Comparison of ENCODE assay signal across 15 cellular contexts in the genomic region with DNA sequence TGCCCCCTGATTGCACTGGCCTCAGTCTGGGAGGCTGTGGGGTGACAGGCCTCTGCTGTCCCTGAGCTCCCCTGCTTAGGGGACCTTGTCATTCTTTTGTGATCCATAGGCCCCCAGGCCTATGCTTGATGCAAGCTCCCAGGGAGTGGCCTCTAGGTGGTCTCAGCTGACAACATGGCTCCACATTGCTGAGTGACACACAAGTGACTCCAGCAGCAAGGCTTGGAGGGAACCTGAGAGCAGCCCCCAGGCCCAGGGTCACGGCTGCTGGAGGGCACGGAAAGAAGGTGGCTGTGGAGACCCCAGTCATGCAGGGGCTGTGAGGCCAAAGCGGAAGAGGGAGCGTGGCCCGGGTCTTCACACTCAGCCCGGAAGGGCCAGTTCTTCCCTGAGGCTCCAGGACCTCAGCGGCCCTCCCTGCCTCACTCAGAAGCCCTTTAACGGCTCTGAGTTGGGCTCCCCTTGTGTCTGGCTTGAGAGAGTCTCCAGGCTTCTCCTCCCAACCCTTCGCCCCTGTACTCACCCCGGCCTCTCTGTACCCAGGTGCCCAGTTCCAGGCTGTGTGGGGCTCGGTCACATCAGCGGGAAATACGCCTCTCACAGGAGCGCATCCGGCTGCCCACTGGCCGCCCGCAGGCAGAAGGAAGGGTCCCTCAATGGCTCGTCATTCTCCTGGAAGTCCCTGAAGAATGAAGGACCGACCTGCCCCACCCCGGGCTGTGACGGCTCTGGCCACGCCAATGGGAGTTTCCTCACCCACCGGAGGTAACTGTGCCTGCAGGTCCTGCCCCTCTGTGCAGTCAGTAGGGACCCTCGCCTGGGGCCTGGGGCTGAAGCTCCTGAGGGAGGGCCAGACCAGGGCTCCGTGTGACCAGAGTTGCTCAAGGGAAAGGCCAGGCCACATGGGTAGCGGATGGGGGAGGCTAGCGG. TPM values are rescaled to one million over a fixed set of nuclear protein-coding genes. Genes with fewer than 3 reads are reported as not detected.
DNase-seq lines count a peak whose midpoint lies in the region; ATAC-seq and TF ChIP-seq lines count a peak whose summit lies in the region.
"Had no signal": no experiment of that assay in that cellular context is flagged by ENCODE, and none has a peak within 500 bp of the region (broad histone marks: within the 10 kb centered on the region; RNA-seq: fewer than 3 reads in every experiment).

No MANE protein-coding gene starts in this region.

- no peak overlapping the region for H3K27ac ChIP-seq in right lobe of liver
- no peak overlapping the region for H3K27ac ChIP-seq in GM23248
- H3K27ac ChIP-seq: BLaER1 had no signal

- no peak overlapping the region for H3K4me2 ChIP-seq in GM23248 (ENCODE audit: unreplicated experiment)
- H3K4me2 ChIP-seq: BLaER1 had no signal

- DNase-seq in natural killer cell treated with Interleukin-12 subunit alpha and Interleukin-12 subunit beta and Interleukin-15 and Interleukin-18, amount 100 ng/mL, for 72 hours (ENCODE audit: low spot score) = no peak
- no peak for DNase-seq in natural killer cell
- DNase-seq in glutamatergic neuron = peak; percentile 16
- peak in 2 of 3 donors; percentile 11 to 47 for DNase-seq in right lobe of liver
- no peak for DNase-seq in GM23248
- DNase-seq in NCI-H748 (lab: John Stamatoyannopoulos, UW; ENCODE audit: unreplicated experiment) = no peak
- DNase-seq in HEK293T (ENCODE audit: extremely low spot score) = no peak
- DNase-seq: MV-4-11, NCI-H1417 treated with DMSO at 0.1 percent for 48 hours, NCI-H1930, NCI-H526 treated with DMSO at 0.1 percent for 48 hours had no signal

- H3K9me2 ChIP-seq in GM23248 (ENCODE audit: insufficient read depth) = no peaks in the 10 kb centered on the region

- CTCF ChIA-PET in HEK293T (lab: Yijun Ruan, JAX) = no interaction called here

- POLR2A ChIA-PET in HEK293T (lab: Yijun Ruan, JAX) = no interaction called here

- H3K27ac Mint-ChIP-seq in natural killer cell treated with Interleukin-12 subunit alpha and Interleukin-12 subunit beta and Interleukin-15 and Interleukin-18, amount 100 ng/mL, for 72 hours = no peak overlapping the region
- H3K27ac Mint-ChIP-seq in natural killer cell (no peak overlapping the region), glutamatergic neuron (ENCODE audit: unreplicated experiment) (no peak overlapping the region)

- no peaks in the 10 kb centered on the region for H3K9me3 ChIP-seq in right lobe of liver
- H3K9me3 ChIP-seq in GM23248 (ENCODE audit: low read depth) = no peaks in the 10 kb centered on the region
- H3K9me3 ChIP-seq: BLaER1 had no signal

- no peak for TF ChIP-seq POLR2A in right lobe of liver (IDR thresholded peaks at IDR 0.05)

- H3K79me2 ChIP-seq in GM23248 (ENCODE audit: insufficient read depth) = no peaks in the 10 kb centered on the region

- H3K27me3 Mint-ChIP-seq in natural killer cell treated with Interleukin-12 subunit alpha and Interleukin-12 subunit beta and Interleukin-15 and Interleukin-18, amount 100 ng/mL, for 72 hours = peaks cover 0 to 4% of the 10 kb centered on the region in 2 donors
- H3K27me3 Mint-ChIP-seq in natural killer cell (ENCODE audit: low read depth in 2 of 2) (no peaks in the 10 kb centered on the region), glutamatergic neuron (ENCODE audit: unreplicated experiment) (peaks cover 27% of the 10 kb centered on the region)

- 87% methylated on average over 11 of the region's 27 CpGs for WGBS in right lobe of liver (ENCODE audit: insufficient coverage, low coverage, low lambda C conversion rate, missing lambda C conversion rate)
- WGBS in GM23248 (ENCODE audit: low coverage in 1 of 2, low lambda C conversion rate in 2 of 2, missing lambda C conversion rate in 2 of 2), 2 experiments = 86 to 91% methylated on average over 24 to 27 of the region's 27 CpGs

- no peaks in the 10 kb centered on the region for H3K9me3 Mint-ChIP-seq in natural killer cell treated with Interleukin-12 subunit alpha and Interleukin-12 subunit beta and Interleukin-15 and Interleukin-18, amount 100 ng/mL, for 72 hours
- H3K9me3 Mint-ChIP-seq in natural killer cell (no peaks in the 10 kb centered on the region), glutamatergic neuron (ENCODE audit: unreplicated experiment) (peaks cover 26% of the 10 kb centered on the region)
- H3K9me3 Mint-ChIP-seq: CD8-positive, alpha-beta memory T cell had no signal

- in situ Hi-C loops in GM23248 (cut with MboI) = no loop called here

- H3K36me3 ChIP-seq in right lobe of liver = no peaks in the 10 kb centered on the region
- H3K36me3 ChIP-seq in GM23248 (ENCODE audit: low read depth) = no peaks in the 10 kb centered on the region
- H3K36me3 ChIP-seq: BLaER1 had no signal

- H3F3A ChIP-seq in GM23248 (ENCODE audit: insufficient read depth) = no peaks in the 10 kb centered on the region

- H3K4me1 ChIP-seq in right lobe of liver (peaks cover 0 to 21% (median 7%) of the 10 kb centered on the region in 4 donors), GM23248 (ENCODE audit: insufficient read depth) (no peaks in the 10 kb centered on the region)

- H3K4me3 ChIP-seq in right lobe of liver (no peak overlapping the region), GM23248 (no peak overlapping the region)
- H3K4me3 ChIP-seq: BLaER1, GM12878 had no signal

- H4K20me1 ChIP-seq in GM23248 (ENCODE audit: insufficient read depth) = no peaks in the 10 kb centered on the region
- H4K20me1 ChIP-seq: BLaER1 had no signal

- H3K9ac ChIP-seq in GM23248 = no peak overlapping the region
- H3K9ac ChIP-seq: BLaER1 had no signal

- no peak overlapping the region for H2AFZ ChIP-seq in GM23248

- H3K4me1 Mint-ChIP-seq in natural killer cell treated with Interleukin-12 subunit alpha and Interleukin-12 subunit beta and Interleukin-15 and Interleukin-18, amount 100 ng/mL, for 72 hours (ENCODE audit: low read depth in 2 of 2) = no peaks in the 10 kb centered on the region
- H3K4me1 Mint-ChIP-seq in natural killer cell = peaks cover 0 to 7% of the 10 kb centered on the region in 2 donors
- H3K4me1 Mint-ChIP-seq in glutamatergic neuron (ENCODE audit: low read depth, unreplicated experiment) = peaks cover 2% of the 10 kb centered on the region

- no peaks in the 10 kb centered on the region for H3K36me3 Mint-ChIP-seq in natural killer cell treated with Interleukin-12 subunit alpha and Interleukin-12 subunit beta and Interleukin-15 and Interleukin-18, amount 100 ng/mL, for 72 hours
- H3K36me3 Mint-ChIP-seq in natural killer cell = no peaks in the 10 kb centered on the region
- peaks cover 19% of the 10 kb centered on the region for H3K36me3 Mint-ChIP-seq in glutamatergic neuron (ENCODE audit: unreplicated experiment)
- H3K36me3 Mint-ChIP-seq: CD8-positive, alpha-beta memory T cell had no signal

- no peaks in the 10 kb centered on the region for H3K27me3 ChIP-seq in right lobe of liver
- H3K27me3 ChIP-seq in GM23248 (replicated peaks; ENCODE audit: insufficient read depth) = peaks cover 11% of the 10 kb centered on the region; the same call in 1 of the 2 replicates

- H3K4me3 Mint-ChIP-seq in natural killer cell treated with Interleukin-12 subunit alpha and Interleukin-12 subunit beta and Interleukin-15 and Interleukin-18, amount 100 ng/mL, for 72 hours = no peak overlapping the region
- H3K4me3 Mint-ChIP-seq in natural killer cell = no peak overlapping the region
- H3K4me3 Mint-ChIP-seq in glutamatergic neuron (ENCODE audit: unreplicated experiment) = no peak overlapping the region
- H3K4me3 Mint-ChIP-seq: CD8-positive, alpha-beta memory T cell had no signal

- intact Hi-C loops in natural killer cell (cut with micrococcal nuclease) (no loop called here), right lobe of liver (cut with DNase I) (no loop called here)

- peak; percentile 39 to 41 for ATAC-seq in natural killer cell treated with Interleukin-12 subunit alpha and Interleukin-12 subunit beta and Interleukin-15 and Interleukin-18, amount 100 ng/mL, for 72 hours
- ATAC-seq in natural killer cell = no peak
- ATAC-seq in right lobe of liver = no peak
- ATAC-seq: PC-3 had no signal

- TF ChIP-seq CTCF in natural killer cell (IDR thresholded peaks at IDR 0.05) (no peak), glutamatergic neuron (IDR thresholded peaks at IDR 0.05; ENCODE audit: partially characterized antibody, unreplicated experiment) (no peak), right lobe of liver (IDR thresholded peaks at IDR 0.05) (no peak)

TF ChIP-seq in HEK293T, 16 proteins besides CTCF, POLR2A, EP300 and RAD21:
- TF ChIP-seq FOXM1 (IDR thresholded peaks at IDR 0.05; ENCODE audit: borderline replicate concordance) (no peak), ARNT (IDR thresholded peaks at IDR 0.05) (no peak), SUZ12 (IDR thresholded peaks at IDR 0.05) (no peak), NFRKB (IDR thresholded peaks at IDR 0.05) (no peak), ZNF384 (IDR thresholded peaks at IDR 0.05) (no peak), LEF1 (IDR thresholded peaks at IDR 0.05; ENCODE audit: borderline replicate concordance) (no peak), HDGF (IDR thresholded peaks at IDR 0.05; ENCODE audit: borderline replicate concordance) (no peak), ELF4 (IDR thresholded peaks at IDR 0.05) (no peak), SP1 (IDR thresholded peaks at IDR 0.05) (no peak), TARDBP (IDR thresholded peaks at IDR 0.05) (no peak)
- TF ChIP-seq, protein P1, sequence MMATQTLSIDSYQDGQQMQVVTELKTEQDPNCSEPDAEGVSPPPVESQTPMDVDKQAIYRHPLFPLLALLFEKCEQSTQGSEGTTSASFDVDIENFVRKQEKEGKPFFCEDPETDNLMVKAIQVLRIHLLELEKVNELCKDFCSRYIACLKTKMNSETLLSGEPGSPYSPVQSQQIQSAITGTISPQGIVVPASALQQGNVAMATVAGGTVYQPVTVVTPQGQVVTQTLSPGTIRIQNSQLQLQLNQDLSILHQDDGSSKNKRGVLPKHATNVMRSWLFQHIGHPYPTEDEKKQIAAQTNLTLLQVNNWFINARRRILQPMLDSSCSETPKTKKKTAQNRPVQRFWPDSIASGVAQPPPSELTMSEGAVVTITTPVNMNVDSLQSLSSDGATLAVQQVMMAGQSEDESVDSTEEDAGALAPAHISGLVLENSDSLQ (IDR thresholded peaks at IDR 0.05) = no peak

RNA-seq across cellular contexts. Expression of a gene that starts 23.7 kb away (rescaled TPM):
- 10 to 100 TPM; 17.4 to 21.8 TPM for total RNA-seq in natural killer cell treated with Interleukin-12 subunit alpha and Interleukin-12 subunit beta and Interleukin-15 and Interleukin-18, amount 100 ng/mL, for 72 hours
- total RNA-seq in natural killer cell (10 to 100 TPM; 63.8 to 100.0 (median 65.6) TPM), glutamatergic neuron (ENCODE audit: unreplicated experiment) (82.4 TPM), right lobe of liver (10 to 100 TPM; 24.5 to 39.7 (median 28.6) TPM)
- 34.3 and 134 TPM in 2 replicates for total RNA-seq in GM23248 (2014; rRNA removed; shearing (Covaris generic))
- polyA plus RNA-seq in GM23248 (2016; fragmentation: Nextera tagmentation; extraction: Ambion mirVana) = 16.6 and 21.1 TPM in 2 replicates

Comparison
In these comparisons a context has a peak if more than half of its experiments do, and no peak if none do; other contexts are left out.
1. ATAC-seq: peak in natural killer cell treated with Interleukin-12 subunit alpha and Interleukin-12 subunit beta and Interleukin-15 and Interleukin-18, amount 100 ng/mL, for 72 hours (2 of 2); none in natural killer cell (0 of 3) and right lobe of liver (0 of 4).
2. DNase-seq: peak in glutamatergic neuron (single experiment) and right lobe of liver (2 of 3); none in natural killer cell treated with Interleukin-12 subunit alpha and Interleukin-12 subunit beta and Interleukin-15 and Interleukin-18, amount 100 ng/mL, for 72 hours (single experiment), natural killer cell (single experiment), GM23248 (single experiment), NCI-H748 (single experiment) and HEK293T (single experiment).